21 cellular contexts compared by ENCODE assay signal in genomic region chr6:149147939-149148718, GRCh38.
DNase-seq lines count a peak whose midpoint lies in the region; ATAC-seq and TF ChIP-seq lines count a peak whose summit lies in the region.
"Had no signal": no experiment of that assay in that cellular context is flagged by ENCODE, and none has a peak within 500 bp of the region (broad histone marks: within the 10 kb centered on the region; RNA-seq: fewer than 3 reads in every experiment).

No MANE protein-coding gene starts in this region.

- H3K27ac Mint-ChIP-seq in CD8-positive, alpha-beta memory T cell, result peak overlapping the region; percentile 77 to 97 (median 89)
- H3K27ac Mint-ChIP-seq in activated CD8-positive, alpha-beta T cell treated with anti-CD3 and anti-CD28 coated beads for 36 hours, result peak overlapping the region; percentile 85
- peak overlapping the region; percentile 74 to 94 (median 92) for H3K27ac Mint-ChIP-seq in naive thymus-derived CD8-positive, alpha-beta T cell
- H3K27ac Mint-ChIP-seq: B cell, brain, WTC11 had no signal

- peak in 3 of 5 donors; percentile 59 to 71 (median 68) for DNase-seq in CD8-positive, alpha-beta memory T cell
- no peak for DNase-seq in activated CD8-positive, alpha-beta T cell treated with anti-CD3 and anti-CD28 coated beads for 36 hours
- DNase-seq in naive thymus-derived CD8-positive, alpha-beta T cell, result peak in 5 of 10 donors; percentile 35 to 79 (median 41)
- DNase-seq in GM20000 (ENCODE audit: low spot score) (no peak), SHP77 treated with DMSO at 0.1 percent for 48 hours (lab: John Stamatoyannopoulos, UW) (no peak), SK-N-DZ (ENCODE audit: low spot score) (no peak)
- DNase-seq: DMS79, dorsolateral prefrontal cortex, midbrain, NCI-H2227 treated with DMSO at 0.1 percent for 48 hours, ovary, SJCRH30, uterus had no signal

- no peak for TF ChIP-seq CTCF in activated CD8-positive, alpha-beta T cell treated with anti-CD3 and anti-CD28 coated beads for 36 hours (IDR thresholded peaks at IDR 0.05)
- TF ChIP-seq CTCF in GM20000 (IDR thresholded peaks at IDR 0.05; ENCODE audit: extremely low read depth, missing control alignments), result no peak

- peaks cover 1% of the 10 kb centered on the region for H3K9me3 ChIP-seq in CD8-positive, alpha-beta memory T cell (ENCODE audit: low read length)
- H3K9me3 ChIP-seq: ovary, SJCRH30, uterus had no signal

- H3K27me3 Mint-ChIP-seq in CD8-positive, alpha-beta memory T cell, result no peaks in the 10 kb centered on the region
- no peaks in the 10 kb centered on the region for H3K27me3 Mint-ChIP-seq in activated CD8-positive, alpha-beta T cell treated with anti-CD3 and anti-CD28 coated beads for 36 hours
- H3K27me3 Mint-ChIP-seq in naive thymus-derived CD8-positive, alpha-beta T cell, result no peaks in the 10 kb centered on the region
- H3K27me3 Mint-ChIP-seq: brain, IgD-negative memory B cell had no signal

- H3K4me3 ChIP-seq in CD8-positive, alpha-beta memory T cell (ENCODE audit: low read length), result peak overlapping the region; percentile 6
- H3K4me3 ChIP-seq: dorsolateral prefrontal cortex, hepatocyte, ovary, SJCRH30, skin epidermis, uterus had no signal

- peaks cover 34% of the 10 kb centered on the region for H3K4me1 ChIP-seq in CD8-positive, alpha-beta memory T cell (ENCODE audit: insufficient read depth, low read length)
- H3K4me1 ChIP-seq: SJCRH30, uterus had no signal

- POLR2A ChIA-PET in CD8-positive, alpha-beta memory T cell (lab: Charles Lee), result interaction anchor here (0.9 kb wide), 1 partner anchor 57 kb away, joined by 3 read pairs; no protein-coding TSS in a partner anchor
- POLR2A ChIA-PET in activated CD8-positive, alpha-beta T cell treated with anti-CD3 and anti-CD28 coated beads for 36 hours (lab: Charles Lee), result interaction anchor here (1.0 to 1.7 kb wide), 4 partner anchors 8 to 170 kb away, joined by 3 to 10 read pairs (median 4); partner anchors contain the start of gene TAB2
- POLR2A ChIA-PET in naive thymus-derived CD8-positive, alpha-beta T cell (lab: Charles Lee), result interaction anchor here (1.0 to 1.2 kb wide), 2 partner anchors 8 to 17 kb away, joined by 3 to 5 read pairs; no protein-coding TSS in a partner anchor

- peak; percentile 75 for ATAC-seq in HG02610 (IDR thresholded peaks at IDR 0.05; ENCODE audit: unreplicated experiment)
- ATAC-seq in activated CD8-positive, alpha-beta T cell treated with anti-CD3 and anti-CD28 coated beads for 36 hours, result peak; percentile 66
- ATAC-seq in naive thymus-derived CD8-positive, alpha-beta T cell, result peak; percentile 82 to 94
- ATAC-seq: HCT116, WTC11 had no signal

- H3K27ac ChIP-seq in CD8-positive, alpha-beta memory T cell (ENCODE audit: low read depth, low read length), result peak overlapping the region; percentile 39
- H3K27ac ChIP-seq: dorsolateral prefrontal cortex, hepatocyte, ovary, SJCRH30, uterus had no signal

- H3K36me3 Mint-ChIP-seq in CD8-positive, alpha-beta memory T cell, result peaks cover 13 to 42% (median 38%) of the 10 kb centered on the region in 3 donors
- peaks cover 47% of the 10 kb centered on the region for H3K36me3 Mint-ChIP-seq in activated CD8-positive, alpha-beta T cell treated with anti-CD3 and anti-CD28 coated beads for 36 hours (ENCODE audit: low read depth)
- H3K36me3 Mint-ChIP-seq in naive thymus-derived CD8-positive, alpha-beta T cell, result peaks cover 0 to 22% (median 12%) of the 10 kb centered on the region in 3 donors
- H3K36me3 Mint-ChIP-seq: brain, WTC11 had no signal

- intact Hi-C loops in activated CD8-positive, alpha-beta T cell treated with anti-CD3 and anti-CD28 coated beads for 36 hours (cut with micrococcal nuclease), result loop anchor here (5.0 kb wide), 1 partner anchor 116 kb away; no protein-coding TSS in a partner anchor

- peak overlapping the region; percentile 22 to 75 (median 54) for H3K4me3 Mint-ChIP-seq in CD8-positive, alpha-beta memory T cell
- H3K4me3 Mint-ChIP-seq in activated CD8-positive, alpha-beta T cell treated with anti-CD3 and anti-CD28 coated beads for 36 hours, result peak overlapping the region; percentile 11
- H3K4me3 Mint-ChIP-seq in naive thymus-derived CD8-positive, alpha-beta T cell, result peak overlapping the region in 8 of 10 donors; percentile 1 to 63 (median 28)
- H3K4me3 Mint-ChIP-seq: B cell, brain, IgD-negative memory B cell, WTC11 had no signal

- H3K36me3 ChIP-seq in CD8-positive, alpha-beta memory T cell (ENCODE audit: insufficient read depth, low read length), result no peaks in the 10 kb centered on the region
- H3K36me3 ChIP-seq: ovary, SJCRH30, uterus had no signal

- H3K27me3 ChIP-seq in CD8-positive, alpha-beta memory T cell (ENCODE audit: insufficient read depth, low read length, poor library complexity, severe bottlenecking), result no peaks in the 10 kb centered on the region
- H3K27me3 ChIP-seq: hepatocyte, ovary, SJCRH30, uterus had no signal

- CTCF ChIA-PET in CD8-positive, alpha-beta memory T cell (lab: Charles Lee), result interaction anchor here (1.3 kb wide), 1 partner anchor 49 kb away, joined by 3 read pairs; no protein-coding TSS in a partner anchor
- CTCF ChIA-PET in activated CD8-positive, alpha-beta T cell treated with anti-CD3 and anti-CD28 coated beads for 36 hours (lab: Charles Lee), result interaction anchor here (1.0 to 1.5 kb wide), 5 partner anchors 10 to 280 kb away, joined by 3 to 4 read pairs (median 3); no protein-coding TSS in a partner anchor

- H3K9me3 Mint-ChIP-seq in CD8-positive, alpha-beta memory T cell, result peaks cover 6 to 13% (median 7%) of the 10 kb centered on the region in 5 donors
- H3K9me3 Mint-ChIP-seq in activated CD8-positive, alpha-beta T cell treated with anti-CD3 and anti-CD28 coated beads for 36 hours, result peaks cover 30% of the 10 kb centered on the region
- peaks cover 4 to 29% (median 11%) of the 10 kb centered on the region in 9 donors for H3K9me3 Mint-ChIP-seq in naive thymus-derived CD8-positive, alpha-beta T cell

- H3K4me1 Mint-ChIP-seq in CD8-positive, alpha-beta memory T cell, result peaks cover 61 to 91% (median 87%) of the 10 kb centered on the region in 3 donors
- H3K4me1 Mint-ChIP-seq in activated CD8-positive, alpha-beta T cell treated with anti-CD3 and anti-CD28 coated beads for 36 hours (ENCODE audit: low read depth), result peaks cover 66% of the 10 kb centered on the region
- peaks cover 26 to 62% (median 44%) of the 10 kb centered on the region in 4 donors for H3K4me1 Mint-ChIP-seq in naive thymus-derived CD8-positive, alpha-beta T cell
- H3K4me1 Mint-ChIP-seq: B cell, WTC11 had no signal

Comparison
In these comparisons a context has a peak if more than half of its experiments do, and no peak if none do; other contexts are left out.
1. DNase-seq: peak in CD8-positive, alpha-beta memory T cell (3 of 5); none in activated CD8-positive, alpha-beta T cell treated with anti-CD3 and anti-CD28 coated beads for 36 hours (single experiment), GM20000 (single experiment), SHP77 treated with DMSO at 0.1 percent for 48 hours (single experiment) and SK-N-DZ (single experiment).
2. Peak in every context shown above with its lines, with median percentiles within 50 percentile points of each other: H3K27ac Mint-ChIP-seq, H3K4me3 Mint-ChIP-seq and ATAC-seq.